ENCODE assay signal across 1 cellular context in the genomic region with DNA sequence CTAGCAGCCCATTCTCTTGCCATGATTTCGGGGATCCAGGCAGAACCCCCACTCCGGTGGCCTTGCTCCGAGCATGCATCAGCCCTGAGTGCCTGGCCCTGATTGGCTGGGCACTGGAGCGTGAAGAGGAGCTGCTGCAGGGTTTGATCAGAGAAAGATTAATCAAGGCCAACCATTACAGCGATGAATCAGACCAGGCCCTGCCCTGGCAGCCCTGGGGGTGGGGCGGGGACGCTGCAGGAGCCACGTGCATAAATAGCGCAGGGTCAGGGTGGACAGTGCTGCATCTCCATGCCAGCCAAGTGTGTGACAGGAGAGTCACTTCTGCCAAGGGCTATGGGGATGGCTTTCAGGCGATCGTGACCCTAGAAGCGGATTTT.
TF ChIP-seq lines count a peak whose summit lies in the region.

No MANE protein-coding gene starts in this region.

TF ChIP-seq in SK-N-SH, 30 proteins besides CTCF, POLR2A, EP300 and RAD21 (continued from another document):
- TF ChIP-seq, protein P1, sequence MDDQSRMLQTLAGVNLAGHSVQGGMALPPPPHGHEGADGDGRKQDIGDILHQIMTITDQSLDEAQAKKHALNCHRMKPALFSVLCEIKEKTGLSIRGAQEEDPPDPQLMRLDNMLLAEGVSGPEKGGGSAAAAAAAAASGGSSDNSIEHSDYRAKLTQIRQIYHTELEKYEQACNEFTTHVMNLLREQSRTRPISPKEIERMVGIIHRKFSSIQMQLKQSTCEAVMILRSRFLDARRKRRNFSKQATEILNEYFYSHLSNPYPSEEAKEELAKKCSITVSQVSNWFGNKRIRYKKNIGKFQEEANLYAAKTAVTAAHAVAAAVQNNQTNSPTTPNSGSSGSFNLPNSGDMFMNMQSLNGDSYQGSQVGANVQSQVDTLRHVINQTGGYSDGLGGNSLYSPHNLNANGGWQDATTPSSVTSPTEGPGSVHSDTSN (IDR thresholded peaks at IDR 0.05), result peak; percentile 79
- TF ChIP-seq EZH2phosphoT487 (IDR thresholded peaks at IDR 0.05; ENCODE audit: borderline replicate concordance, low read depth) (no peak), GATA2 (CRISPR knock-in tag; IDR thresholded peaks at IDR 0.05) (peak; percentile 81), MXI1 (IDR thresholded peaks at IDR 0.05; ENCODE audit: low read depth, low read length) (peak; percentile 92; the same call in 1 of the 2 replicates), RXRA (IDR thresholded peaks at IDR 0.05; ENCODE audit: borderline replicate concordance, low read depth) (no peak; the same call in 1 of the 2 replicates), NFIC (IDR thresholded peaks at IDR 0.05; ENCODE audit: borderline replicate concordance) (no peak), SIN3A (IDR thresholded peaks at IDR 0.05; ENCODE audit: borderline replicate concordance, low read depth, low read length) (no peak), CHD2 (IDR thresholded peaks at IDR 0.05; ENCODE audit: low read length, partially characterized antibody) (no peak), RFX5 (IDR thresholded peaks at IDR 0.05; ENCODE audit: low read length) (no peak)
- TF ChIP-seq, protein P2, sequence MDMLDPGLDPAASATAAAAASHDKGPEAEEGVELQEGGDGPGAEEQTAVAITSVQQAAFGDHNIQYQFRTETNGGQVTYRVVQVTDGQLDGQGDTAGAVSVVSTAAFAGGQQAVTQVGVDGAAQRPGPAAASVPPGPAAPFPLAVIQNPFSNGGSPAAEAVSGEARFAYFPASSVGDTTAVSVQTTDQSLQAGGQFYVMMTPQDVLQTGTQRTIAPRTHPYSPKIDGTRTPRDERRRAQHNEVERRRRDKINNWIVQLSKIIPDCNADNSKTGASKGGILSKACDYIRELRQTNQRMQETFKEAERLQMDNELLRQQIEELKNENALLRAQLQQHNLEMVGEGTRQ (IDR thresholded peaks at IDR 0.05; ENCODE audit: borderline replicate concordance, low read depth, low read length), result no peak
- TF ChIP-seq, protein P3, sequence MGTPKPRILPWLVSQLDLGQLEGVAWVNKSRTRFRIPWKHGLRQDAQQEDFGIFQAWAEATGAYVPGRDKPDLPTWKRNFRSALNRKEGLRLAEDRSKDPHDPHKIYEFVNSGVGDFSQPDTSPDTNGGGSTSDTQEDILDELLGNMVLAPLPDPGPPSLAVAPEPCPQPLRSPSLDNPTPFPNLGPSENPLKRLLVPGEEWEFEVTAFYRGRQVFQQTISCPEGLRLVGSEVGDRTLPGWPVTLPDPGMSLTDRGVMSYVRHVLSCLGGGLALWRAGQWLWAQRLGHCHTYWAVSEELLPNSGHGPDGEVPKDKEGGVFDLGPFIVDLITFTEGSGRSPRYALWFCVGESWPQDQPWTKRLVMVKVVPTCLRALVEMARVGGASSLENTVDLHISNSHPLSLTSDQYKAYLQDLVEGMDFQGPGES (IDR thresholded peaks at IDR 0.05; ENCODE audit: low read depth, low read length), result no peak
- TF ChIP-seq, protein P4, sequence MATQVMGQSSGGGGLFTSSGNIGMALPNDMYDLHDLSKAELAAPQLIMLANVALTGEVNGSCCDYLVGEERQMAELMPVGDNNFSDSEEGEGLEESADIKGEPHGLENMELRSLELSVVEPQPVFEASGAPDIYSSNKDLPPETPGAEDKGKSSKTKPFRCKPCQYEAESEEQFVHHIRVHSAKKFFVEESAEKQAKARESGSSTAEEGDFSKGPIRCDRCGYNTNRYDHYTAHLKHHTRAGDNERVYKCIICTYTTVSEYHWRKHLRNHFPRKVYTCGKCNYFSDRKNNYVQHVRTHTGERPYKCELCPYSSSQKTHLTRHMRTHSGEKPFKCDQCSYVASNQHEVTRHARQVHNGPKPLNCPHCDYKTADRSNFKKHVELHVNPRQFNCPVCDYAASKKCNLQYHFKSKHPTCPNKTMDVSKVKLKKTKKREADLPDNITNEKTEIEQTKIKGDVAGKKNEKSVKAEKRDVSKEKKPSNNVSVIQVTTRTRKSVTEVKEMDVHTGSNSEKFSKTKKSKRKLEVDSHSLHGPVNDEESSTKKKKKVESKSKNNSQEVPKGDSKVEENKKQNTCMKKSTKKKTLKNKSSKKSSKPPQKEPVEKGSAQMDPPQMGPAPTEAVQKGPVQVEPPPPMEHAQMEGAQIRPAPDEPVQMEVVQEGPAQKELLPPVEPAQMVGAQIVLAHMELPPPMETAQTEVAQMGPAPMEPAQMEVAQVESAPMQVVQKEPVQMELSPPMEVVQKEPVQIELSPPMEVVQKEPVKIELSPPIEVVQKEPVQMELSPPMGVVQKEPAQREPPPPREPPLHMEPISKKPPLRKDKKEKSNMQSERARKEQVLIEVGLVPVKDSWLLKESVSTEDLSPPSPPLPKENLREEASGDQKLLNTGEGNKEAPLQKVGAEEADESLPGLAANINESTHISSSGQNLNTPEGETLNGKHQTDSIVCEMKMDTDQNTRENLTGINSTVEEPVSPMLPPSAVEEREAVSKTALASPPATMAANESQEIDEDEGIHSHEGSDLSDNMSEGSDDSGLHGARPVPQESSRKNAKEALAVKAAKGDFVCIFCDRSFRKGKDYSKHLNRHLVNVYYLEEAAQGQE (IDR thresholded peaks at IDR 0.05; ENCODE audit: low read depth, low read length), result 0 out of 2 replicates have a peak, but pooled peaks have one; percentile 38
